ENCODE assay signal across 20 cellular contexts in the genomic region with DNA sequence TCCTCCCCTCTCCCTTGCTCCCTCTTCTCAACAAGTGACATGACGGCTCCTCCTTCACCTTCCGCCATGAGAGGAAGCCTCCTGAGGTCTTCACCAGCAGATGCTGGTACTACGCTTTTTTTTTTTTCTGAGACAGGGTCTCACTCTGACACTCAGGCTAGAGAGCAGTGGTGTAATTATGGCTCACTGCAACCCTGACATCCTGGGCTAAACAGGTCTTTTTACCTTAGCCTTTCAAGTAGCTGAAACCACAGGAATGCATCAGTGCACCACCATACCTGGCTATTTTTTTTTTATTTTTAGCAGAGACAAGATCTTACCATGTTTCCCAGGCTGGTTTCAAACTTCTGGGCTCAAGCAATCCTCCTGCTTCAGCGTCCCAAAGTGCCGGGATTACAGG.
"Had no signal": no experiment of that assay in that cellular context is flagged by ENCODE, and none has a peak within 500 bp of the region (broad histone marks: within the 10 kb centered on the region; RNA-seq: fewer than 3 reads in every experiment).

No MANE protein-coding gene starts in this region.

- H3K27ac ChIP-seq: heart right ventricle, ovary, prostate gland, skin epidermis, stomach, thyroid gland had no signal

- H3K4me1 ChIP-seq: heart right ventricle, prostate gland, thyroid gland had no signal

- H3K27me3 ChIP-seq: ovary, thyroid gland had no signal

- H3K4me3 ChIP-seq: esophagus squamous epithelium, heart right ventricle, ovary, prostate gland, skin epidermis, stomach, thyroid gland had no signal

- H3K9me3 ChIP-seq: esophagus squamous epithelium, heart right ventricle, ovary, prostate gland, stomach, thyroid gland had no signal

- DNase-seq: activated CD4-positive, alpha-beta T cell treated with anti-CD3 and anti-CD28 coated beads for 1 hour; activated CD4-positive, alpha-beta T cell treated with anti-CD3 and anti-CD28 coated beads, Interleukin-2, amount 10 ng/mL, durations not matched to agents 7 days and 5 days; activated CD8-positive, alpha-beta T cell treated with anti-CD3 and anti-CD28 coated beads for 36 hours; activated naive CD8-positive, alpha-beta T cell treated with anti-CD3 and anti-CD28 coated beads, Interleukin-2, amount 50 U/mL, for 24 hours; activated T-cell treated with anti-CD3 and anti-CD28 coated beads, Interleukin-2, amount 50 U/mL, for 48 hours; amygdala; endodermal cell; esophagus squamous epithelium; foreskin melanocyte; heart right ventricle; naive B cell; ovary; retina; stimulated activated CD4-positive, alpha-beta T cell treated with anti-CD3 and anti-CD28 coated beads, Interleukin-1b, Interleukin-23, amount 100 ng/mL, for 48 hours; stimulated activated naive B cell treated with anti-CD40 and anti-IgM and Interleukin-4, amounts not matched to agents 10 μg/mL and 1 μg/mL and 100 μg/mL, for 72 hours; stomach; T-helper 2 cell; thyroid gland had no signal

- H3K36me3 ChIP-seq: esophagus squamous epithelium, heart right ventricle, ovary, prostate gland, stomach, thyroid gland had no signal
